In genomic region chr11:6604081-6604626, GRCh38 we compare ENCODE assay signal across 8 cellular contexts. TPM values are rescaled to one million over a fixed set of nuclear protein-coding genes. Genes with fewer than 3 reads are reported as not detected.
DNase-seq lines count a peak whose midpoint lies in the region; ATAC-seq and TF ChIP-seq lines count a peak whose summit lies in the region.

No MANE protein-coding gene starts in this region.

- H2AFZ ChIP-seq in ACC112 (ENCODE audit: low read length, unreplicated experiment), result peak overlapping the region; percentile 51

- H3K4ac ChIP-seq in mesendoderm (ENCODE audit: low read depth, low read length), result peak overlapping the region; percentile 28

- TF ChIP-seq CTCF in GM13976 (IDR thresholded peaks at IDR 0.05; ENCODE audit: borderline replicate concordance, control extremely low read depth, extremely low read depth, insufficient read depth, missing control alignments) (peak; percentile 41), endothelial cell (IDR thresholded peaks at IDR 0.05; ENCODE audit: unreplicated experiment) (no peak)

- CTCF ChIA-PET in activated CD8-positive, alpha-beta T cell treated with anti-CD3 and anti-CD28 coated beads, Interleukin-2, amount 10 ng/mL, durations not matched to agents 7 days and 5 days (lab: Charles Lee), result interaction anchor here (0.6 to 4.1 kb wide), 29 partner anchors 9 to 225 kb away, joined by 3 to 67 read pairs (median 4); partner anchors contain the start of genes ARFIP2, MRPL17, TIMM10B and TPP1

- H3K18ac ChIP-seq in mesendoderm (ENCODE audit: low read length), result peak overlapping the region; percentile 7

- in situ Hi-C loops in GM13976 (cut with MboI; ENCODE audit: low sequenced_read_pairs, unreplicated experiment), result no loop called here

- no peak overlapping the region for H4K5ac ChIP-seq in mesendoderm (ENCODE audit: low read length)

- peak overlapping the region; percentile 83 for H3K4me2 ChIP-seq in mesendoderm (ENCODE audit: low read length)

- no peaks in the 10 kb centered on the region for H3K27me3 Mint-ChIP-seq in activated CD8-positive, alpha-beta T cell treated with anti-CD3 and anti-CD28 coated beads, Interleukin-2, amount 10 ng/mL, durations not matched to agents 7 days and 5 days (ENCODE audit: low read depth)
- peaks cover 10% of the 10 kb centered on the region for H3K27me3 Mint-ChIP-seq in endothelial cell (ENCODE audit: unreplicated experiment)

- peak overlapping the region; percentile 74 for H3K23ac ChIP-seq in mesendoderm (ENCODE audit: low read length)

- no peaks in the 10 kb centered on the region for H3K9me3 Mint-ChIP-seq in activated CD8-positive, alpha-beta T cell treated with anti-CD3 and anti-CD28 coated beads, Interleukin-2, amount 10 ng/mL, durations not matched to agents 7 days and 5 days (ENCODE audit: insufficient read depth)
- no peaks in the 10 kb centered on the region for H3K9me3 Mint-ChIP-seq in endothelial cell (ENCODE audit: unreplicated experiment)

- H3K4me1 Mint-ChIP-seq in activated CD8-positive, alpha-beta T cell treated with anti-CD3 and anti-CD28 coated beads, Interleukin-2, amount 10 ng/mL, durations not matched to agents 7 days and 5 days (ENCODE audit: low read depth), result peaks cover 41% of the 10 kb centered on the region
- peaks cover 40% of the 10 kb centered on the region for H3K4me1 Mint-ChIP-seq in endothelial cell (ENCODE audit: unreplicated experiment)

- H3K4me1 ChIP-seq in ACC112 (ENCODE audit: control insufficient read depth, insufficient read depth, low read length, unreplicated experiment) (peaks cover 44% of the 10 kb centered on the region), mesendoderm (ENCODE audit: control insufficient read depth, low read depth, low read length) (peaks cover 9% of the 10 kb centered on the region)

- H3K27ac ChIP-seq in ACC112 (ENCODE audit: low read depth, low read length) (peak overlapping the region; percentile 85), mesendoderm (ENCODE audit: low read depth, low read length) (peak overlapping the region; percentile 68)

- DNase-seq in GM13976 (ENCODE audit: low spot score) (peak; percentile 77), NCI-H345 treated with DMSO at 0.1 percent for 48 hours (lab: John Stamatoyannopoulos, UW; ENCODE audit: unreplicated experiment) (peak; percentile 19), endothelial cell (ENCODE audit: low spot score) (peak; percentile 45), mesendoderm (peak; percentile 75), superior temporal gyrus (ENCODE audit: extremely low spot score) (peak; percentile 79)
- peak; percentile 76 for DNase-seq in activated CD8-positive, alpha-beta T cell treated with anti-CD3 and anti-CD28 coated beads, Interleukin-2, amount 10 ng/mL, durations not matched to agents 7 days and 5 days

- H3K27me3 ChIP-seq in ACC112 (ENCODE audit: insufficient read depth, low read length), result no peaks in the 10 kb centered on the region
- no peaks in the 10 kb centered on the region for H3K27me3 ChIP-seq in mesendoderm (ENCODE audit: insufficient read depth, low read length, poor library complexity)

- peak overlapping the region; percentile 88 for H2BK5ac ChIP-seq in mesendoderm (ENCODE audit: low read length)

- H3K36me3 ChIP-seq in ACC112 (ENCODE audit: insufficient read depth, low read length) (peaks cover 24% of the 10 kb centered on the region; the same call in 1 of the 2 replicates), mesendoderm (ENCODE audit: control insufficient read depth, insufficient read depth, low read length) (peaks cover 13% of the 10 kb centered on the region)

- peaks cover 30% of the 10 kb centered on the region for H3K79me1 ChIP-seq in mesendoderm (ENCODE audit: low read length)

- peaks cover 46% of the 10 kb centered on the region for H3K36me3 Mint-ChIP-seq in activated CD8-positive, alpha-beta T cell treated with anti-CD3 and anti-CD28 coated beads, Interleukin-2, amount 10 ng/mL, durations not matched to agents 7 days and 5 days (ENCODE audit: low read depth)
- H3K36me3 Mint-ChIP-seq in endothelial cell (ENCODE audit: low read depth, unreplicated experiment), result peaks cover 39% of the 10 kb centered on the region

- POLR2A ChIA-PET in activated CD8-positive, alpha-beta T cell treated with anti-CD3 and anti-CD28 coated beads, Interleukin-2, amount 10 ng/mL, durations not matched to agents 7 days and 5 days (lab: Charles Lee), result interaction anchor here (0.5 to 3.3 kb wide), 7 partner anchors 8 to 143 kb away, joined by 3 to 21 read pairs (median 4); partner anchors contain the start of genes ARFIP2, TAF10, TIMM10B and TPP1

- WGBS in mesendoderm (ENCODE audit: extremely low coverage, insufficient coverage, low lambda C conversion rate), result no CpG with 5 or more reads among the region's 20 CpGs

- peak; percentile 35 for ATAC-seq in HG02852 (IDR thresholded peaks at IDR 0.05; ENCODE audit: unreplicated experiment)
- ATAC-seq in activated CD8-positive, alpha-beta T cell treated with anti-CD3 and anti-CD28 coated beads, Interleukin-2, amount 10 ng/mL, durations not matched to agents 7 days and 5 days, result peak; percentile 64

- H3K4me3 ChIP-seq in ACC112 (ENCODE audit: low read depth, low read length) (peak overlapping the region; percentile 84), mesendoderm (ENCODE audit: low read length) (peak overlapping the region; percentile 97)

- H3K79me2 ChIP-seq in ACC112 (ENCODE audit: control insufficient read depth, insufficient read depth, low read length, unreplicated experiment) (peaks cover 96% of the 10 kb centered on the region), mesendoderm (ENCODE audit: control insufficient read depth, insufficient read depth, low read length) (peaks cover 44% of the 10 kb centered on the region)

- no peak overlapping the region for H2BK120ac ChIP-seq in mesendoderm (ENCODE audit: low read depth, low read length)

- no peak overlapping the region for H3K27ac Mint-ChIP-seq in activated CD8-positive, alpha-beta T cell treated with anti-CD3 and anti-CD28 coated beads, Interleukin-2, amount 10 ng/mL, durations not matched to agents 7 days and 5 days
- H3K27ac Mint-ChIP-seq in endothelial cell (ENCODE audit: unreplicated experiment), result no peak overlapping the region

- no peak overlapping the region for H4K8ac ChIP-seq in mesendoderm (ENCODE audit: low read depth, low read length)

- peak overlapping the region; percentile 98 for H3K56ac ChIP-seq in mesendoderm (ENCODE audit: low read length)

- no peak overlapping the region for H2BK15ac ChIP-seq in mesendoderm (replicated peaks; ENCODE audit: low read depth)

- no peak overlapping the region for H3K4me3 Mint-ChIP-seq in activated CD8-positive, alpha-beta T cell treated with anti-CD3 and anti-CD28 coated beads, Interleukin-2, amount 10 ng/mL, durations not matched to agents 7 days and 5 days
- H3K4me3 Mint-ChIP-seq in endothelial cell (ENCODE audit: unreplicated experiment), result no peak overlapping the region

- peak overlapping the region; percentile 54 for H2AK5ac ChIP-seq in mesendoderm (ENCODE audit: low read length)

- H3K9ac ChIP-seq in mesendoderm (ENCODE audit: low read length), result peak overlapping the region; percentile 98

RNA-seq across cellular contexts. Expression of gene ILK, which starts 0.6 kb away (rescaled TPM):
- 100 to 1,000 TPM; 195 to 197 TPM for total RNA-seq in activated CD8-positive, alpha-beta T cell treated with anti-CD3 and anti-CD28 coated beads, Interleukin-2, amount 10 ng/mL, durations not matched to agents 7 days and 5 days
- total RNA-seq in endothelial cell (ENCODE audit: unreplicated experiment), result 183 TPM
- polyA plus RNA-seq in mesendoderm (2013, experiment 1 of 2), result 164 TPM
- polyA plus RNA-seq in mesendoderm (2013, experiment 2 of 2), result 171 TPM

RNA-seq across cellular contexts. Expression of gene RRP8, which starts 0.7 kb away (rescaled TPM):
- 10 to 100 TPM; 28.6 to 29.8 TPM for total RNA-seq in activated CD8-positive, alpha-beta T cell treated with anti-CD3 and anti-CD28 coated beads, Interleukin-2, amount 10 ng/mL, durations not matched to agents 7 days and 5 days
- 14.6 TPM for total RNA-seq in endothelial cell (ENCODE audit: unreplicated experiment)
- polyA plus RNA-seq in mesendoderm (2013, experiment 1 of 2), result 26.6 TPM
- polyA plus RNA-seq in mesendoderm (2013, experiment 2 of 2), result 28.9 TPM

RNA-seq across cellular contexts. Expression of gene TAF10, which starts 7.9 kb away (rescaled TPM):
- total RNA-seq in activated CD8-positive, alpha-beta T cell treated with anti-CD3 and anti-CD28 coated beads, Interleukin-2, amount 10 ng/mL, durations not matched to agents 7 days and 5 days, result 100 to 1,000 TPM; 140 to 156 TPM
- total RNA-seq in endothelial cell (ENCODE audit: unreplicated experiment), result 62.2 TPM
- polyA plus RNA-seq in mesendoderm (2013, experiment 1 of 2), result 209 TPM
- 219 TPM for polyA plus RNA-seq in mesendoderm (2013, experiment 2 of 2)

RNA-seq across cellular contexts. Expression of gene TPP1, which starts 15.1 kb away (rescaled TPM):
- 10 to 100 TPM; 74.1 to 78.9 TPM for total RNA-seq in activated CD8-positive, alpha-beta T cell treated with anti-CD3 and anti-CD28 coated beads, Interleukin-2, amount 10 ng/mL, durations not matched to agents 7 days and 5 days
- 52.9 TPM for total RNA-seq in endothelial cell (ENCODE audit: unreplicated experiment)
- polyA plus RNA-seq in mesendoderm (2013, experiment 1 of 2), result 28.7 TPM
- polyA plus RNA-seq in mesendoderm (2013, experiment 2 of 2), result 27.8 TPM

RNA-seq across cellular contexts. Expression of gene DCHS1, which starts 51.5 kb away (rescaled TPM):
- total RNA-seq in activated CD8-positive, alpha-beta T cell treated with anti-CD3 and anti-CD28 coated beads, Interleukin-2, amount 10 ng/mL, durations not matched to agents 7 days and 5 days, result under 1 TPM; 0.23 to 0.29 TPM
- total RNA-seq in endothelial cell (ENCODE audit: unreplicated experiment), result 156 TPM
- polyA plus RNA-seq in mesendoderm (2013, experiment 1 of 2), result 2.9 TPM
- polyA plus RNA-seq in mesendoderm (2013, experiment 2 of 2), result 3.0 TPM

Comparison
In these comparisons a context has a peak if more than half of its experiments do, and no peak if none do; other contexts are left out.
1. Peak in every context shown above with its lines: DNase-seq, ATAC-seq, H3K4me3 ChIP-seq and H3K27ac ChIP-seq.
2. DNase-seq: peak in every context shown above with its lines; median percentile 79 in superior temporal gyrus; 77 in GM13976; 76 in activated CD8-positive, alpha-beta T cell treated with anti-CD3 and anti-CD28 coated beads, Interleukin-2, amount 10 ng/mL, durations not matched to agents 7 days and 5 days; 75 in mesendoderm; 45 in endothelial cell; 19 in NCI-H345 treated with DMSO at 0.1 percent for 48 hours.